Comparison of ENCODE assay signal across 9 cellular contexts in genomic region chr4:161336016-161336415, GRCh38.
"Had no signal": no experiment of that assay in that cellular context is flagged by ENCODE, and none has a peak within 500 bp of the region (broad histone marks: within the 10 kb centered on the region; RNA-seq: fewer than 3 reads in every experiment).

No MANE protein-coding gene starts in this region.

- H3K9me3 ChIP-seq: gastrocnemius medialis, thoracic aorta had no signal

- DNase-seq: activated CD4-positive, alpha-beta T cell treated with anti-CD3 and anti-CD28 coated beads, Interleukin-2, amount 10 ng/mL, durations not matched to agents 7 days and 5 days; activated CD4-positive, CD25-positive, alpha-beta regulatory T cell; activated CD8-positive, alpha-beta memory T cell treated with anti-CD3 and anti-CD28 coated beads for 24 hours; activated T-cell treated with anti-CD3 and anti-CD28 coated beads for 4 hours; gastrocnemius medialis; hippocampal formation; stimulated activated CD4-positive, alpha-beta T cell treated with anti-CD3 and anti-CD28 coated beads, Interleukin-4, amount 100 ng/mL, for 1 hour; stimulated activated CD8-positive, alpha-beta memory T cell treated with anti-CD3 and anti-CD28 coated beads, Interleukin-4, amount 100 ng/mL, for 48 hours had no signal

- ATAC-seq: gastrocnemius medialis had no signal

- H3K27ac ChIP-seq: gastrocnemius medialis, thoracic aorta had no signal

- H3K4me3 ChIP-seq: gastrocnemius medialis, thoracic aorta had no signal

- H3K27me3 ChIP-seq: gastrocnemius medialis had no signal

- H3K36me3 ChIP-seq: gastrocnemius medialis, thoracic aorta had no signal

- H3K4me1 ChIP-seq: gastrocnemius medialis had no signal
